ENCODE assay signal across 7 cellular contexts in the genomic region with DNA sequence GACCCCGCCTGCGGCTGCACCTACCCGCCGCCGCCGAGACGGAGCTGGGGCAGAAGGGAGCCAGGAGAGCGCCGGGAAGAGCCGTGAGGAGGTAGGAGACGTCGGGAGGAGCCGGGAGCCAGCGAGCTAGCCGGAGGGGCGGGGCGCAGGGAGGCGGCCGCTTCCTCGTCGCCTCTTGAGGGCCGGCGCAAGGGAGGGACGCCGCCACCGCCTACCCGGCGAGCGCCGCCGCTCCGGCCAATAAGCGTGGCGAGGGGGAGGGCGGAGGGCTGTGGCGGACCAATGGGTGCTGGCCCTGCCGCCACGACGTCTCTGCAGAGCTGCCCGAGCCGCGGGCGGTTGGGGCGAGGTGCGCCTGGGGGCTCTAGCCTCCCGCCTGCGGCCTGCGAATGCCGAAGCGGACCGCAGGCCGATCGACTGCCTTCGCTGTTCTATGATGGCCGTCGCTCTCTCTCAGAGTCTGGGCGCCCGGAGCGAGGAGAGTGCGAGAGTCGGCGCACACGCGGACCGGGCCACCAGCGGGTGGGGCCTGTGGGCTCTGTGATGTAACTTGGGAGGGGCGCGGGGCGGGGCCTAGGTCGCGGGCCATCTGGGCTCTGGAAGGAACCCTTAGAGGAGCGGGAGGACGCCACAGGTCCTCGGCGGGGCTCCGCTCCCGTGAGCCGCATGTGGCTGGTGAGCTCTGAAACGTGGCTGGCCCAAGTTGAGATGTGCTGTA.
DNase-seq lines count a peak whose midpoint lies in the region; ATAC-seq and TF ChIP-seq lines count a peak whose summit lies in the region.

No MANE protein-coding gene starts in this region.

- in situ Hi-C loops in astrocyte of the spinal cord (cut with HindIII; ENCODE audit: low sequenced_read_pairs): no loop called here

- TF ChIP-seq CTCF in astrocyte of the spinal cord (IDR thresholded peaks at IDR 0.05; ENCODE audit: low read depth, low read length) (no peak), retinal pigment epithelial cell (conservative IDR thresholded peaks at IDR 0.05; ENCODE audit: low read depth, low read length) (no peak)

- peak overlapping the region; percentile 89 for H3K4me3 ChIP-seq in astrocyte of the spinal cord (ENCODE audit: low read depth, low read length)
- peak overlapping the region; percentile 92 for H3K4me3 ChIP-seq in retinal pigment epithelial cell (ENCODE audit: low read length)

- ATAC-seq in GM18508 (IDR thresholded peaks at IDR 0.05; ENCODE audit: insufficient read depth, unreplicated experiment): peak; percentile 61
- ATAC-seq in HG02981 (IDR thresholded peaks at IDR 0.05; ENCODE audit: unreplicated experiment): peak; percentile 90

- peak; percentile 94 for DNase-seq in NCI-H2029 treated with DMSO at 0.1 percent for 48 hours (lab: John Stamatoyannopoulos, UW)
- DNase-seq in T1000 (lab: John Stamatoyannopoulos, UW): peak; percentile 96
- peak; percentile 99 for DNase-seq in astrocyte of the spinal cord (ENCODE audit: low read depth, low spot score)
- peak; percentile 70 to 98 (median 95) for DNase-seq in hypothalamus (lab: John Stamatoyannopoulos, UW)
- DNase-seq in retinal pigment epithelial cell (ENCODE audit: low read depth): peak; percentile 90

Comparison
In these comparisons a context has a peak if more than half of its experiments do, and no peak if none do; other contexts are left out.
1. Peak in every context shown above with its lines: DNase-seq, ATAC-seq and H3K4me3 ChIP-seq.